ENCODE assay signal across 33 cellular contexts in the genomic region with DNA sequence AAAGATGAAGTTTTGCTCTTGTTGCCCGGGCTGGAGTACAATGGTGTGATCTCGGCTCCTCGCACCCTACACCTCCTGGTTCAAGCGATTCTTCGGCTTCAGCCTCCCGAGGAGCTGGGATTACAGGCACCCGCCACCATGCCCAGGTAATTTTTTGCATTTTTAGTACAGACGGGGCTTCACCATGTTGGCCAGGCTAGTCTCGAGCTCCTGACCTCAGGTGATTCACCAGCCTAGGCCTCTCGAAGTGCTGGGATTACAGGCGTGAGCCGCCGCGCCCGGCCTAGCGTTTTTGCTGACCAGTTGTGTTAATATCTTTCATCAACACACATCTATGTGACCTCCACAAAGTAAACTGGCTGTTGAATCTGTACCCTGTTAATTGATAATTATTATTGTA. TPM values are rescaled to one million over a fixed set of nuclear protein-coding genes. Genes with fewer than 3 reads are reported as not detected.
DNase-seq lines count a peak whose midpoint lies in the region; ATAC-seq, FAIRE-seq and TF ChIP-seq lines count a peak whose summit lies in the region.
"Had no signal": no experiment of that assay in that cellular context is flagged by ENCODE, and none has a peak within 500 bp of the region (broad histone marks: within the 10 kb centered on the region; RNA-seq: fewer than 3 reads in every experiment).

No MANE protein-coding gene starts in this region.

- TF ChIP-seq EP300 in HepG2 (IDR thresholded peaks at IDR 0.05; ENCODE audit: low read depth in 2 of 2, low read length in 2 of 2) (no peak), HepG2 (CRISPR knock-in tag; IDR thresholded peaks at IDR 0.05; ENCODE audit: borderline replicate concordance) (no peak)

- no peak for TF ChIP-seq POLR2A in HepG2 (IDR thresholded peaks at IDR 0.05; ENCODE audit: insufficient read depth in 1 of 2, low read depth in 2 of 2, low read length in 2 of 2)
- TF ChIP-seq POLR2A in right lobe of liver (IDR thresholded peaks at IDR 0.05), result no peak

- in situ Hi-C loops in HepG2 (cut with HindIII; ENCODE audit: extremely low pct_ligation_motif_present, low pct_unique_long_range_greater_than_20kb), result no loop called here

- no peaks in the 10 kb centered on the region for H4K20me1 ChIP-seq in HepG2 (ENCODE audit: insufficient read depth, low read length)
- H4K20me1 ChIP-seq: BLaER1; BLaER1 treated with 17β-estradiol and CSF1 and Interleukin-3, amounts not matched to agents 10 nM and 100 nM had no signal

- no peak overlapping the region for H3K9ac ChIP-seq in HepG2 (ENCODE audit: insufficient read depth, low read depth, low read length)
- H3K9ac ChIP-seq: BLaER1; BLaER1 treated with 17β-estradiol and CSF1 and Interleukin-3, amounts not matched to agents 10 nM and 100 nM had no signal

- H3K9me3 ChIP-seq in HepG2 (ENCODE audit: low read length) (no peaks in the 10 kb centered on the region), right lobe of liver (no peaks in the 10 kb centered on the region)
- H3K9me3 ChIP-seq: A549; BE2C; BLaER1; BLaER1 treated with 17β-estradiol and CSF1 and Interleukin-3, amounts not matched to agents 10 nM and 100 nM; Caco-2 had no signal

- H3K4me3 ChIP-seq in HepG2 (replicated peaks in 1 of 3; ENCODE audit: insufficient read depth in 1 of 3, low read depth in 2 of 3, low read length in 3 of 3), result no peak overlapping the region
- H3K4me3 ChIP-seq in right lobe of liver, result no peak overlapping the region
- H3K4me3 ChIP-seq: A549; BLaER1; BLaER1 treated with 17β-estradiol and CSF1 and Interleukin-3, amounts not matched to agents 10 nM and 100 nM had no signal

- intact Hi-C loops in HepG2 (cut with micrococcal nuclease; ENCODE audit: unreplicated experiment), result no loop called here
- intact Hi-C loops in right lobe of liver (cut with DNase I), result no loop called here

- H3K27ac ChIP-seq in HepG2 (ENCODE audit: extremely low read length, insufficient read depth, low read length) (no peak overlapping the region), right lobe of liver (no peak overlapping the region)
- H3K27ac ChIP-seq: 22Rv1; A549; BLaER1; BLaER1 treated with 17β-estradiol and CSF1 and Interleukin-3, amounts not matched to agents 10 nM and 100 nM; C4-2B had no signal

- ATAC-seq in HepG2, result no peak
- no peak for ATAC-seq in right lobe of liver
- ATAC-seq: A549; CD8-positive, alpha-beta T cell had no signal

- no peak for FAIRE-seq in HepG2 (lab: Jason Lieb, UNC)
- FAIRE-seq: A204.1, A549, D721Med had no signal

- H3K36me3 ChIP-seq in HepG2 (replicated peaks in 1 of 2; ENCODE audit: control insufficient read depth in 1 of 2, insufficient read depth in 2 of 2, low read length in 2 of 2) (no peaks in the 10 kb centered on the region), right lobe of liver (no peaks in the 10 kb centered on the region)
- H3K36me3 ChIP-seq: BE2C; BLaER1; BLaER1 treated with 17β-estradiol and CSF1 and Interleukin-3, amounts not matched to agents 10 nM and 100 nM had no signal

- TF ChIP-seq CTCF in HepG2 (CRISPR knock-in tag; IDR thresholded peaks at IDR 0.05) (no peak), right lobe of liver (IDR thresholded peaks at IDR 0.05) (no peak)

- POLR2A ChIA-PET in HepG2 (lab: Yijun Ruan, JAX), result no interaction called here

- H3K27me3 ChIP-seq in HepG2 (ENCODE audit: control insufficient read depth in 1 of 2, insufficient read depth in 2 of 2, low read length in 2 of 2), result no peaks in the 10 kb centered on the region
- no peaks in the 10 kb centered on the region for H3K27me3 ChIP-seq in right lobe of liver
- H3K27me3 ChIP-seq: BE2C; BLaER1; BLaER1 treated with 17β-estradiol and CSF1 and Interleukin-3, amounts not matched to agents 10 nM and 100 nM had no signal

- no peaks in the 10 kb centered on the region for H3K79me2 ChIP-seq in HepG2 (ENCODE audit: insufficient read depth, low read length)

- no peaks in the 10 kb centered on the region for H3K4me1 ChIP-seq in HepG2 (ENCODE audit: insufficient read depth, low read length)
- H3K4me1 ChIP-seq in right lobe of liver, result no peaks in the 10 kb centered on the region
- H3K4me1 ChIP-seq: A549; BE2C; BLaER1; BLaER1 treated with 17β-estradiol and CSF1 and Interleukin-3, amounts not matched to agents 10 nM and 100 nM; Caco-2 had no signal

- CTCF ChIA-PET in HepG2 (lab: Yijun Ruan, JAX; ENCODE audit: low intra/inter-chr PET ratio, low total read pairs), result no interaction called here

- BruUV-seq in HepG2 (replicated peaks; lab: Mats Ljungman, UMichigan), result no TSS peak

- no peak overlapping the region for H3K4me2 ChIP-seq in HepG2 (ENCODE audit: low read depth, low read length)
- H3K4me2 ChIP-seq: A549; BLaER1; BLaER1 treated with 17β-estradiol and CSF1 and Interleukin-3, amounts not matched to agents 10 nM and 100 nM had no signal

- no peak for DNase-seq in HepG2 (ENCODE audit: low spot score)
- DNase-seq in right lobe of liver, result no peak
- DNase-seq: 8988T; ACHN; AML-193; BE2C; C1 segment of cervical spinal cord; Caco-2; Calu3; CD4-positive, alpha-beta memory T cell; CD4-positive, alpha-beta T cell; CD4-positive, CD25-positive, alpha-beta regulatory T cell; CD8-positive, alpha-beta memory T cell; CD8-positive, alpha-beta T cell; COR-L47; DMS 273 treated with DMSO at 0.1 percent for 48 hours; DMS153; DMS53; DMS79; DMS79 treated with DMSO at 0.1 percent for 48 hours; DND-41; EL had no signal

- H2AFZ ChIP-seq in HepG2 (ENCODE audit: low read length), result peak overlapping the region; percentile 27

- no peak for TF ChIP-seq RAD21 in HepG2 (CRISPR knock-in tag; IDR thresholded peaks at IDR 0.05)

- 79% methylated on average over 16 of the region's 16 CpGs for WGBS in HepG2 (ENCODE audit: low lambda C conversion rate)
- 82% methylated on average over 16 of the region's 16 CpGs for WGBS in right lobe of liver (ENCODE audit: insufficient coverage, low coverage, low lambda C conversion rate, missing lambda C conversion rate)

TF ChIP-seq in HepG2, 621 proteins besides CTCF, POLR2A, EP300 and RAD21:
- no peak for TF ChIP-seq CEBPG (CRISPR knock-in tag; IDR thresholded peaks at IDR 0.05)
- TF ChIP-seq, protein P1, sequence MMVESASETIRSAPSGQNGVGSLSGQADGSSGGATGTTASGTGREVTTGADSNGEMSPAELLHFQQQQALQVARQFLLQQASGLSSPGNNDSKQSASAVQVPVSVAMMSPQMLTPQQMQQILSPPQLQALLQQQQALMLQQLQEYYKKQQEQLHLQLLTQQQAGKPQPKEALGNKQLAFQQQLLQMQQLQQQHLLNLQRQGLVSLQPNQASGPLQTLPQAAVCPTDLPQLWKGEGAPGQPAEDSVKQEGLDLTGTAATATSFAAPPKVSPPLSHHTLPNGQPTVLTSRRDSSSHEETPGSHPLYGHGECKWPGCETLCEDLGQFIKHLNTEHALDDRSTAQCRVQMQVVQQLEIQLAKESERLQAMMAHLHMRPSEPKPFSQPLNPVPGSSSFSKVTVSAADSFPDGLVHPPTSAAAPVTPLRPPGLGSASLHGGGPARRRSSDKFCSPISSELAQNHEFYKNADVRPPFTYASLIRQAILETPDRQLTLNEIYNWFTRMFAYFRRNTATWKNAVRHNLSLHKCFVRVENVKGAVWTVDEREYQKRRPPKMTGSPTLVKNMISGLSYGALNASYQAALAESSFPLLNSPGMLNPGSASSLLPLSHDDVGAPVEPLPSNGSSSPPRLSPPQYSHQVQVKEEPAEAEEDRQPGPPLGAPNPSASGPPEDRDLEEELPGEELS (CRISPR knock-in tag; IDR thresholded peaks at IDR 0.05), result no peak
- TF ChIP-seq CENPX (CRISPR knock-in tag; IDR thresholded peaks at IDR 0.05), result no peak
- no peak for TF ChIP-seq KLF12 (CRISPR knock-in tag; IDR thresholded peaks at IDR 0.05; ENCODE audit: borderline replicate concordance)
- no peak for TF ChIP-seq ZNF468 (CRISPR knock-in tag; IDR thresholded peaks at IDR 0.05)
- TF ChIP-seq ZNF329 (CRISPR knock-in tag; IDR thresholded peaks at IDR 0.05; ENCODE audit: low read depth), result no peak
- TF ChIP-seq ZNF570 (CRISPR knock-in tag; IDR thresholded peaks at IDR 0.05; ENCODE audit: borderline replicate concordance), result no peak
- no peak for TF ChIP-seq ZNF619 (CRISPR knock-in tag; IDR thresholded peaks at IDR 0.05)
- TF ChIP-seq NFE2 (CRISPR knock-in tag; IDR thresholded peaks at IDR 0.05), result no peak
- TF ChIP-seq ZNF235 (CRISPR knock-in tag; IDR thresholded peaks at IDR 0.05; ENCODE audit: borderline replicate concordance), result no peak
- no peak for TF ChIP-seq WIZ (CRISPR knock-in tag; IDR thresholded peaks at IDR 0.05)
- TF ChIP-seq HDAC6 (IDR thresholded peaks at IDR 0.05; ENCODE audit: low read depth, low read length), result no peak

RNA-seq across cellular contexts. Expression of a gene that starts 49.4 kb away (rescaled TPM):
- 41.8 and 55.3 TPM in 2 replicates for total RNA-seq in HepG2 (2016; rRNA removed; fragmentation: Illumina TruSeq; extraction: Trizol)
- 4.2 and 4.5 TPM in 2 replicates for total RNA-seq in HepG2 (2016; cell fraction: cytosol; rRNA removed; fragmentation: Illumina TruSeq; extraction: Trizol; ENCODE audit: low read depth)
- total RNA-seq in HepG2 (2016; cell fraction: insoluble cytoplasmic fraction; rRNA removed; fragmentation: Illumina TruSeq; extraction: Trizol), result 41.6 and 49.3 TPM in 2 replicates
- 16.6 and 19.2 TPM in 2 replicates for total RNA-seq in HepG2 (2016; cell fraction: membrane; rRNA removed; fragmentation: Illumina TruSeq; extraction: Trizol)
- total RNA-seq in HepG2 (2016; cell fraction: nucleus; rRNA removed; fragmentation: Illumina TruSeq; extraction: Trizol), result 59.9 and 65.4 TPM in 2 replicates
- 14.5 and 16.0 TPM in 2 replicates for polyA plus RNA-seq in HepG2 (2011; rRNA removed)
- 8.1 and 12.2 TPM in 2 replicates for polyA plus RNA-seq in HepG2 (2011; cell fraction: cytosol; rRNA removed)
- 25.8 and 30.8 TPM in 2 replicates for polyA plus RNA-seq in HepG2 (2011; cell fraction: nucleus; rRNA removed)
- 19.2 and 24.1 TPM in 2 replicates for polyA plus RNA-seq in HepG2 (2012)
- polyA plus RNA-seq in HepG2 (2016; cell fraction: cytosol; fragmentation: Illumina TruSeq; extraction: Trizol; ENCODE audit: low read depth), result 1.3 and 1.6 TPM in 2 replicates
- polyA plus RNA-seq in HepG2 (2016; cell fraction: insoluble cytoplasmic fraction; fragmentation: Illumina TruSeq; extraction: Trizol; ENCODE audit: low read depth), result 42.4 and 43.4 TPM in 2 replicates
- 5.6 and 6.2 TPM in 2 replicates for polyA plus RNA-seq in HepG2 (2016; cell fraction: membrane; fragmentation: Illumina TruSeq; extraction: Trizol; ENCODE audit: low read depth)
- 60.0 and 63.2 TPM in 2 replicates for polyA plus RNA-seq in HepG2 (2016; cell fraction: nucleus; fragmentation: Illumina TruSeq; extraction: Trizol; ENCODE audit: insufficient read depth, low read depth)
- polyA minus RNA-seq in HepG2 (2011; rRNA and poly(A)+ RNA removed; ENCODE audit: low replicate concordance), result 122 TPM in 1 of 2 replicates, not detected in the other
- polyA minus RNA-seq in HepG2 (2011; cell fraction: cytosol; rRNA and poly(A)+ RNA removed), result 19.7 and 21.2 TPM in 2 replicates
- polyA minus RNA-seq in HepG2 (2011; cell fraction: nucleus; rRNA and poly(A)+ RNA removed), result 72.0 and 78.8 TPM in 2 replicates
- under 1 TPM in 2 of 6 experiments, not detected in 4; 0.09 to 0.24 TPM for total RNA-seq in right lobe of liver
- total RNA-seq: A172; Caco-2; CD4-positive, alpha-beta memory T cell; CD4-positive, alpha-beta T cell; CD4-positive, CD25-positive, alpha-beta regulatory T cell; CD8-positive, alpha-beta memory T cell had no signal
- polyA plus RNA-seq: A549; AG04450; BJ; CD14-positive monocyte; CD8-positive, alpha-beta memory T cell had no signal

Comparison
In these comparisons a context has a peak if more than half of its experiments do, and no peak if none do; other contexts are left out.
1. RNA of a gene that starts 49.4 kb away (total RNA-seq): 4.2 to 65.4 TPM in HepG2; 0.09 to 0.24 TPM in right lobe of liver; every median in the first group is over 4 times any median in the second.